In the genomic region with DNA sequence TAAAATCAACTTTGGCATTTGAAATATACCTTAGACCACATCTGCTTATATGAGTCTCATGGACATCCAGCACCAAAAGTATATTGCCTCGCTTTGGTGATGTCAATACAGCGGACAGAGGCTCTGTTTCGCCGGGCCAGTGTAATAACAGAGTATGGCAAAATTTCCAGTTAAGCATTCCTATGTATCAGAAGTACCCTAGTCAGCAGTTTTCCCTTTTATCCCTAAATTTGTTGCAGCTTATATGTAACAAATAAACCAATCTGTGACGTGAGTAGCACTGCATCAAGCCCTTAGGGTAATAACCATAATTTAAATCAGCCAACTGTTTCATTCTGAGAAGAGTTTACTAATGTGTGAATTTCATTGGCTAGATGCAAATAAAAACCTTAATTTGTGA, we compare ENCODE assay signal across 7 cellular contexts.
"Had no signal": no experiment of that assay in that cellular context is flagged by ENCODE, and none has a peak within 500 bp of the region (broad histone marks: within the 10 kb centered on the region; RNA-seq: fewer than 3 reads in every experiment).

No MANE protein-coding gene starts in this region.

- DNase-seq: H9, HCEC 1CT, KG1 had no signal

- ATAC-seq: GM23338 had no signal

- H3K4me2 ChIP-seq: GM23338 had no signal

- H3K27ac ChIP-seq: HL-60 had no signal

- H3K4me3 ChIP-seq: GM23338 had no signal

- H2AFZ ChIP-seq: GM23338 had no signal

- FAIRE-seq: H1, H54 had no signal
